Comparison of ENCODE assay signal across 28 cellular contexts in genomic region chr5:81145329-81145728, GRCh38.
"Had no signal": no experiment of that assay in that cellular context is flagged by ENCODE, and none has a peak within 500 bp of the region (broad histone marks: within the 10 kb centered on the region; RNA-seq: fewer than 3 reads in every experiment).

No MANE protein-coding gene starts in this region.

- H3K9me3 Mint-ChIP-seq: dendritic cell treated with granulocyte-macrophage colony-stimulating factor and Interleukin-4, amounts not matched to agents 40 ng/mL and 50 ng/mL, for 4 days; endodermal cell; memory B cell; natural killer cell treated with Interleukin-12 subunit alpha and Interleukin-12 subunit beta and Interleukin-15 and Interleukin-18, amount 100 ng/mL, for 72 hours; neural crest cell had no signal

- ATAC-seq: esophagus mucosa, gastrocnemius medialis, left lobe of liver had no signal

- H3K4me3 Mint-ChIP-seq: dendritic cell treated with granulocyte-macrophage colony-stimulating factor and Interleukin-4, amounts not matched to agents 40 ng/mL and 50 ng/mL, for 4 days; endodermal cell; memory B cell; natural killer cell treated with Interleukin-12 subunit alpha and Interleukin-12 subunit beta and Interleukin-15 and Interleukin-18, amount 100 ng/mL, for 72 hours; neural crest cell had no signal

- DNase-seq: colonic mucosa; effector CD8-positive, alpha-beta T cell; endodermal cell; foreskin fibroblast; gastrocnemius medialis; head of caudate nucleus; kidney; nucleus accumbens; stimulated activated CD4-positive, alpha-beta T cell treated with anti-CD3 and anti-CD28 coated beads, Interleukin-12 subunit alpha, Interleukin-12 subunit beta, amount 100 ng/mL, for 4 hours; stimulated activated CD4-positive, alpha-beta T cell treated with anti-CD3 and anti-CD28 coated beads, Interleukin-1b, Interleukin-23, amount 100 ng/mL, for 48 hours; stimulated activated CD4-positive, alpha-beta T cell treated with anti-CD3 and anti-CD28 coated beads, Interleukin-4, amount 100 ng/mL, for 1 hour; stimulated activated CD8-positive, alpha-beta memory T cell treated with anti-CD3 and anti-CD28 coated beads, Interleukin-4, amount 100 ng/mL, for 48 hours; stimulated activated naive CD4-positive, alpha-beta T cell treated with Interleukin-2 at 50 U/mL for 16 hours; stomach; testis; tibial artery had no signal

- H3K4me1 Mint-ChIP-seq: memory B cell had no signal

- H3K36me3 ChIP-seq: colonic mucosa, gastrocnemius medialis, prostate gland, right atrium auricular region, stomach, tibial artery, upper lobe of left lung had no signal

- H3K27me3 ChIP-seq: colonic mucosa, gastrocnemius medialis, right atrium auricular region, stomach, testis, upper lobe of left lung had no signal

- H3K27ac ChIP-seq: colonic mucosa, epithelial cell of prostate, gastrocnemius medialis, prostate gland, right atrium auricular region, stomach, testis, tibial artery, upper lobe of left lung had no signal

- H3K9me3 ChIP-seq: colonic mucosa, gastrocnemius medialis, prostate gland, right atrium auricular region, stomach, testis, tibial artery, upper lobe of left lung had no signal

- H3K27ac Mint-ChIP-seq: dendritic cell treated with granulocyte-macrophage colony-stimulating factor and Interleukin-4, amounts not matched to agents 40 ng/mL and 50 ng/mL, for 4 days; endodermal cell; memory B cell; natural killer cell treated with Interleukin-12 subunit alpha and Interleukin-12 subunit beta and Interleukin-15 and Interleukin-18, amount 100 ng/mL, for 72 hours had no signal

- H3K4me3 ChIP-seq: colonic mucosa, gastrocnemius medialis, lung, prostate gland, right atrium auricular region, smooth muscle cell, stomach, testis, tibial artery, upper lobe of left lung had no signal

- H3K4me1 ChIP-seq: colonic mucosa, prostate gland, upper lobe of left lung had no signal

- H3K36me3 Mint-ChIP-seq: memory B cell; natural killer cell treated with Interleukin-12 subunit alpha and Interleukin-12 subunit beta and Interleukin-15 and Interleukin-18, amount 100 ng/mL, for 72 hours had no signal

- H3K4me2 ChIP-seq: smooth muscle cell had no signal
